In genomic region chr4:168558587-168558986, GRCh38 we compare ENCODE assay signal across 14 cellular contexts.
DNase-seq lines count a peak whose midpoint lies in the region; FAIRE-seq and TF ChIP-seq lines count a peak whose summit lies in the region.
"Had no signal": no experiment of that assay in that cellular context is flagged by ENCODE, and none has a peak within 500 bp of the region (broad histone marks: within the 10 kb centered on the region; RNA-seq: fewer than 3 reads in every experiment).

No MANE protein-coding gene starts in this region.

- H3K9me3 Mint-ChIP-seq in astrocyte (ENCODE audit: unreplicated experiment), result no peaks in the 10 kb centered on the region
- H3K9me3 Mint-ChIP-seq: neural crest cell; T-helper 2 cell treated with Interferon-gamma antibody and Interleukin-4, amounts not matched to agents 5 μg/mL and 100 μg/mL, for 36 hours had no signal

- no peaks in the 10 kb centered on the region for H3K27me3 Mint-ChIP-seq in astrocyte (ENCODE audit: low read depth, unreplicated experiment)

- WGBS in smooth muscle cell (ENCODE audit: low lambda C conversion rate), result 62% methylated on average over 2 of the region's 2 CpGs

- no peak overlapping the region for H2AFZ ChIP-seq in astrocyte (ENCODE audit: low read depth, low read length)
- no peak overlapping the region for H2AFZ ChIP-seq in smooth muscle cell (ENCODE audit: low read depth)
- H2AFZ ChIP-seq: PC-9 had no signal

- H3K9me3 ChIP-seq in astrocyte (ENCODE audit: insufficient read depth, low read depth, low read length), result no peaks in the 10 kb centered on the region
- no peaks in the 10 kb centered on the region for H3K9me3 ChIP-seq in smooth muscle cell (replicated peaks; ENCODE audit: low read depth)
- H3K9me3 ChIP-seq: testis had no signal

- peak overlapping the region; percentile 63 for H3K27ac Mint-ChIP-seq in astrocyte (ENCODE audit: unreplicated experiment)
- H3K27ac Mint-ChIP-seq: T-helper 2 cell treated with Interferon-gamma antibody and Interleukin-4, amounts not matched to agents 5 μg/mL and 100 μg/mL, for 36 hours had no signal

- peaks cover 32% of the 10 kb centered on the region for H3F3A ChIP-seq in smooth muscle cell (ENCODE audit: low read depth)

- peak; percentile 92 for FAIRE-seq in astrocyte (lab: Jason Lieb, UNC)

- H3K27ac ChIP-seq in astrocyte (ENCODE audit: low read depth, low read length), result peak overlapping the region; percentile 1
- H3K27ac ChIP-seq in smooth muscle cell (ENCODE audit: low read depth), result peak overlapping the region; percentile 86
- H3K27ac ChIP-seq: testis had no signal

- H3K36me3 ChIP-seq in astrocyte (ENCODE audit: insufficient read depth, low read length) (no peaks in the 10 kb centered on the region), smooth muscle cell (ENCODE audit: low read depth) (no peaks in the 10 kb centered on the region)

- peaks cover 26% of the 10 kb centered on the region for H3K4me1 ChIP-seq in astrocyte (ENCODE audit: insufficient read depth, low read length)
- H3K4me1 ChIP-seq in smooth muscle cell (ENCODE audit: low read depth), result peaks cover 24% of the 10 kb centered on the region
- H3K4me1 ChIP-seq: testis had no signal

- H3K36me3 Mint-ChIP-seq in astrocyte (ENCODE audit: low read depth, unreplicated experiment), result peaks cover 4% of the 10 kb centered on the region

- H3K4me3 ChIP-seq in astrocyte (ENCODE audit: insufficient read depth, low read depth, low read length) (no peak overlapping the region), smooth muscle cell (no peak overlapping the region)
- H3K4me3 ChIP-seq: PC-9, testis had no signal

- H3K4me3 Mint-ChIP-seq in astrocyte (ENCODE audit: unreplicated experiment), result no peak overlapping the region
- H3K4me3 Mint-ChIP-seq: neural crest cell; T-helper 2 cell treated with Interferon-gamma antibody and Interleukin-4, amounts not matched to agents 5 μg/mL and 100 μg/mL, for 36 hours had no signal

- H3K79me2 ChIP-seq in astrocyte (ENCODE audit: insufficient read depth, low read length) (no peaks in the 10 kb centered on the region), smooth muscle cell (ENCODE audit: low read depth) (no peaks in the 10 kb centered on the region)

- H3K4me1 Mint-ChIP-seq in astrocyte (ENCODE audit: low read depth, unreplicated experiment), result peaks cover 50% of the 10 kb centered on the region

- H3K4me2 ChIP-seq in astrocyte (ENCODE audit: low read length) (peak overlapping the region; percentile 21), smooth muscle cell (no peak overlapping the region)
- H3K4me2 ChIP-seq: PC-9 had no signal

- H3K9ac ChIP-seq in astrocyte (ENCODE audit: low read length) (no peak overlapping the region), smooth muscle cell (ENCODE audit: low read depth) (no peak overlapping the region)

- peak; percentile 78 for DNase-seq in HT1080 (ENCODE audit: low read depth)
- DNase-seq in astrocyte (ENCODE audit: low read depth), result peak; percentile 67
- peak; percentile 76 for DNase-seq in glomerular visceral epithelial cell (ENCODE audit: extremely low spot score)
- no peak for DNase-seq in smooth muscle cell (lab: John Stamatoyannopoulos, UW; ENCODE audit: unreplicated experiment)
- DNase-seq in anterior cingulate cortex (lab: John Stamatoyannopoulos, UW), result no peak
- no peak for DNase-seq in NCI-H524 treated with DMSO at 0.1 percent for 48 hours (lab: John Stamatoyannopoulos, UW)
- no peak for DNase-seq in activated CD4-positive, alpha-beta T cell treated with anti-CD3 and anti-CD28 coated beads for 4 hours
- DNase-seq: activated CD4-positive, alpha-beta T cell treated with anti-CD3 and anti-CD28 coated beads, Interleukin-2, amount 50 U/mL, for 4 hours; activated effector memory CD4-positive, alpha-beta T cell treated with anti-CD3 and anti-CD28 coated beads, Interleukin-2, amount 50 U/mL, for 16 hours; NCI-H1048; PC-9; testis had no signal

- H3K27me3 ChIP-seq in astrocyte (ENCODE audit: insufficient read depth, low read length), result no peaks in the 10 kb centered on the region
- no peaks in the 10 kb centered on the region for H3K27me3 ChIP-seq in smooth muscle cell (ENCODE audit: low read depth)
- H3K27me3 ChIP-seq: testis had no signal

- H4K20me1 ChIP-seq in astrocyte (ENCODE audit: insufficient read depth, low read length) (no peaks in the 10 kb centered on the region), smooth muscle cell (ENCODE audit: low read depth) (no peaks in the 10 kb centered on the region)

- TF ChIP-seq CTCF in astrocyte (IDR thresholded peaks at IDR 0.05; ENCODE audit: insufficient read depth, low read depth, low read length) (no peak), smooth muscle cell (IDR thresholded peaks at IDR 0.05; ENCODE audit: borderline replicate concordance, insufficient read depth, poor library complexity, severe bottlenecking) (no peak)

Comparison
In these comparisons a context has a peak if more than half of its experiments do, and no peak if none do; other contexts are left out.
1. DNase-seq: peak in HT1080 (single experiment), astrocyte (single experiment) and glomerular visceral epithelial cell (single experiment); none in smooth muscle cell (single experiment), anterior cingulate cortex (0 of 58), NCI-H524 treated with DMSO at 0.1 percent for 48 hours (single experiment) and activated CD4-positive, alpha-beta T cell treated with anti-CD3 and anti-CD28 coated beads for 4 hours (0 of 2).